ENCODE assay signal across 8 cellular contexts in the genomic region with DNA sequence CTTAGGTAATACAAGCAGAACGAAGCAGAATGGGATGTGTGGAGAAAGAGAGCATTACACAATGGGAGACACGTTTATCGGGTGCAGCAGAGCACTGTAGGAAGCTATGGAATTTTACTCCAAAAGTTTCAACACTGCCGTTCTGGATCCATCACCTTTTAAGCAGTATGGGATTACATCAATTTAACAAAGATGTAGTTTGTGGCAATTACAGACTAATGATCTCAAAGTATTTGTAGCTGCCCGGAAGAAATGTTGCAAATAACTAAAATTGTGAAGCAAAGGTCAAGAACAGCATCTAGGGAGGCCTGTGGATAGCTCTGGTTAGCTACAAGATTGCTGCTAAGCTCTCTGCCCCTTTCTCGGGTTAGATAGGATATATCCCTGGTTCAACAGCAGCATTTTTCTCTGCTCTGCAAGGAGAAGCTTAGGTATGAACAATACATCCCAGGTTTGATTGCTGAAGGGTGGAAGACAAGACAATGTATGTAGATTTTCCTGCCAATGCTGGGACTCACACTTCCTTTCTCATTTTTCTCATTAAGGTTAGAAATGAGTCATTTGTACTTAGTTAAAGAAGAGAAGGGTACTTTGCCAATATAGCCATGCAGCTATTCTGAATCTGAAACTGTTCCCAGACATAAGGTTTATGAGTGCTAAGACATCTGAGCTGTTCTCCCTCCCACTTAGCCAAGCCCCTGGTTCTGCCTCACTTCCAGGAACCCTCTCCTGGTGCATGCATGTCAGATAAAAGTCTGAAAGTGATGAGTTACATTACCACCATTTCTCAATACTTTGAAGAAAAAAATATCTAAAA.
DNase-seq lines count a peak whose midpoint lies in the region; ATAC-seq and TF ChIP-seq lines count a peak whose summit lies in the region.

No MANE protein-coding gene starts in this region.

- intact Hi-C loops in dorsolateral prefrontal cortex (cut with DNase I), result no loop called here

- peaks cover 10% of the 10 kb centered on the region for H3K9me3 Mint-ChIP-seq in activated T-cell treated with anti-CD3 and anti-CD28 coated beads, Interleukin-2, amount 50 U/mL, for 24 hours

- H3K27ac ChIP-seq in osteoblast (ENCODE audit: low read depth, low read length) (peak overlapping the region; percentile 85), dorsolateral prefrontal cortex (no peak overlapping the region)

- no peaks in the 10 kb centered on the region for H3K36me3 ChIP-seq in osteoblast (ENCODE audit: insufficient read depth, low read length)

- H3K4me3 ChIP-seq in HFF-Myc (replicated peaks; ENCODE audit: low read depth, low read length), result no peak overlapping the region
- H3K4me3 ChIP-seq in osteoblast (ENCODE audit: insufficient read depth, low read length), result no peak overlapping the region
- no peak overlapping the region for H3K4me3 ChIP-seq in dorsolateral prefrontal cortex

- no peaks in the 10 kb centered on the region for H3K79me2 ChIP-seq in osteoblast (ENCODE audit: insufficient read depth, low read length)

- peak overlapping the region; percentile 91 for H3K27ac Mint-ChIP-seq in activated T-cell treated with anti-CD3 and anti-CD28 coated beads, Interleukin-2, amount 50 U/mL, for 24 hours

- H3K4me3 Mint-ChIP-seq in activated T-cell treated with anti-CD3 and anti-CD28 coated beads, Interleukin-2, amount 50 U/mL, for 24 hours, result peak overlapping the region; percentile 10

- H2AFZ ChIP-seq in osteoblast (ENCODE audit: low read length), result no peak overlapping the region

- no peaks in the 10 kb centered on the region for H3K27me3 Mint-ChIP-seq in activated T-cell treated with anti-CD3 and anti-CD28 coated beads, Interleukin-2, amount 50 U/mL, for 24 hours

- H3K4me2 ChIP-seq in osteoblast (ENCODE audit: insufficient read depth, low read length), result peak overlapping the region; percentile 49

- no peaks in the 10 kb centered on the region for H4K20me1 ChIP-seq in osteoblast (ENCODE audit: insufficient read depth, low read length)

- no peaks in the 10 kb centered on the region for H3K36me3 Mint-ChIP-seq in activated T-cell treated with anti-CD3 and anti-CD28 coated beads, Interleukin-2, amount 50 U/mL, for 24 hours (ENCODE audit: low read depth)

- no peaks in the 10 kb centered on the region for H3K27me3 ChIP-seq in osteoblast (ENCODE audit: insufficient read depth, low read length)
- H3K27me3 ChIP-seq in dorsolateral prefrontal cortex, result no peaks in the 10 kb centered on the region

- ATAC-seq in GM18499 (IDR thresholded peaks at IDR 0.05; ENCODE audit: insufficient read depth, unreplicated experiment), result peak; percentile 82

- H3K4me1 ChIP-seq in osteoblast (ENCODE audit: insufficient read depth, low read length), result peaks cover 43% of the 10 kb centered on the region

- no peaks in the 10 kb centered on the region for H3K9me3 ChIP-seq in osteoblast (ENCODE audit: low read depth, low read length)

- TF ChIP-seq CTCF in HFF-Myc (IDR thresholded peaks at IDR 0.05; ENCODE audit: low read depth, low read length, missing control alignments) (no peak), osteoblast (IDR thresholded peaks at IDR 0.05; ENCODE audit: extremely low read depth, low read depth, low read length) (no peak), GM10266 (IDR thresholded peaks at IDR 0.05; ENCODE audit: control insufficient read depth, insufficient read depth, low read depth, missing control alignments) (no peak), dorsolateral prefrontal cortex (IDR thresholded peaks at IDR 0.05 in 54 of 56, conservative IDR thresholded peaks at IDR 0.05 in 2 of 56; ENCODE audit: low read depth in 1 of 56, partially characterized antibody in 56 of 56) (no peak)

- peaks cover 87% of the 10 kb centered on the region for H3K4me1 Mint-ChIP-seq in activated T-cell treated with anti-CD3 and anti-CD28 coated beads, Interleukin-2, amount 50 U/mL, for 24 hours (ENCODE audit: low read depth)

- DNase-seq in HFF-Myc (ENCODE audit: extremely low read depth, low read depth) (peak; percentile 59), osteoblast (ENCODE audit: insufficient read length, low spot score, missing footprints) (peak; percentile 42), GM10266 (ENCODE audit: extremely low spot score) (no peak), AML-193 (lab: John Stamatoyannopoulos, UW) (no peak), dorsolateral prefrontal cortex (no peak), midbrain (lab: John Stamatoyannopoulos, UW) (no peak)
- peak; percentile 56 for DNase-seq in activated T-cell treated with anti-CD3 and anti-CD28 coated beads, Interleukin-2, amount 50 U/mL, for 24 hours

Comparison
In these comparisons a context has a peak if more than half of its experiments do, and no peak if none do; other contexts are left out.
1. DNase-seq: peak in HFF-Myc (single experiment), activated T-cell treated with anti-CD3 and anti-CD28 coated beads, Interleukin-2, amount 50 U/mL, for 24 hours (single experiment) and osteoblast (single experiment); none in GM10266 (single experiment), AML-193 (0 of 2), dorsolateral prefrontal cortex (0 of 10) and midbrain (single experiment).